In genomic region chr10:46526682-46527038, GRCh38 we compare ENCODE assay signal across 1 cellular context.
TF ChIP-seq lines count a peak whose summit lies in the region.

No MANE protein-coding gene starts in this region.

TF ChIP-seq in GM23338, 12 proteins besides CTCF, POLR2A, EP300 and RAD21 (continued from another document):
- TF ChIP-seq ZNF462 (CRISPR knock-in tag; IDR thresholded peaks at IDR 0.05) (no peak), CREB1 (CRISPR knock-in tag; IDR thresholded peaks at IDR 0.05; ENCODE audit: low read depth) (no peak), ETS1 (IDR thresholded peaks at IDR 0.05) (no peak)
